Comparison of ENCODE assay signal across 8 cellular contexts in the genomic region with DNA sequence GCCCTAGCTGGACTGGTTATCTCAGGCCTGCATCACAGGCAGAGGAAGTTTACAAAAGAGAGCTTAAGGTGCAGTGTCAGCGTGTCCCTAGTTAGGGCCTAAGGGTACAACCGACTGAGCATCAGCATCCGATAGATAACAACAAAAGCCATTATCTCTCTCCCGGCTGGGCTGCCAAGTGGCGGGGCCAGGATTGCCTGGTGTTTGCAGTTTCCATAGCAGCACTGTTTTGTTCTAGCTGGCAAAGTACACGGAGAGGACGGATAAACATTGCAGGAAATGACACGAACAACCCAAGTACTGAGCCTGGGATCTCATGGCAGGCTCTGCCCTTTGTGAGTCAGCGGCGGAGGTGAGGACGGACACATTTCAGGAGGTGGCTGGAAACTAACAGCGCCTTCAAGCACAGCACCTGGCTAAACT.
DNase-seq lines count a peak whose midpoint lies in the region; ATAC-seq and TF ChIP-seq lines count a peak whose summit lies in the region.

No MANE protein-coding gene starts in this region.

- H3K27me3 Mint-ChIP-seq in activated T-helper 1 cell treated with anti-CD3 and anti-CD28 coated beads, Interleukin-12 subunit alpha, Interleukin-12 subunit beta, Interleukin-2, Interleukin-4 antibody, amounts not matched to agents 30 ng/mL and 10 ng/mL and 1 ng/mL, durations not matched to agents 14 hours and 24 hours and 36 hours (ENCODE audit: insufficient read depth): peaks cover 10% of the 10 kb centered on the region

- peak; percentile 84 for DNase-seq in Daoy (ENCODE audit: low read depth)
- peak; percentile 93 for DNase-seq in NCI-H345 (lab: John Stamatoyannopoulos, UW)
- peak; percentile 92 for DNase-seq in choroid plexus epithelial cell (ENCODE audit: low read depth)
- peak; percentile 71 for DNase-seq in left lobe of liver (ENCODE audit: low spot score)
- peak in 44 of 49 donors; percentile 4 to 83 (median 62) for DNase-seq in substantia nigra (lab: John Stamatoyannopoulos, UW)
- no peak for DNase-seq in activated T-helper 1 cell treated with anti-CD3 and anti-CD28 coated beads, Interleukin-12 subunit alpha, Interleukin-12 subunit beta, Interleukin-2, Interleukin-4 antibody, amounts not matched to agents 30 ng/mL and 10 ng/mL and 1 ng/mL, durations not matched to agents 14 hours and 24 hours and 36 hours (ENCODE audit: low spot score)

- H3K9me3 Mint-ChIP-seq in activated T-helper 1 cell treated with anti-CD3 and anti-CD28 coated beads, Interleukin-12 subunit alpha, Interleukin-12 subunit beta, Interleukin-2, Interleukin-4 antibody, amounts not matched to agents 30 ng/mL and 10 ng/mL and 1 ng/mL, durations not matched to agents 14 hours and 24 hours and 36 hours: no peaks in the 10 kb centered on the region

- no peaks in the 10 kb centered on the region for H3K36me3 Mint-ChIP-seq in activated T-helper 1 cell treated with anti-CD3 and anti-CD28 coated beads, Interleukin-12 subunit alpha, Interleukin-12 subunit beta, Interleukin-2, Interleukin-4 antibody, amounts not matched to agents 30 ng/mL and 10 ng/mL and 1 ng/mL, durations not matched to agents 14 hours and 24 hours and 36 hours (ENCODE audit: low read depth)

- H3K27ac Mint-ChIP-seq in activated T-helper 1 cell treated with anti-CD3 and anti-CD28 coated beads, Interleukin-12 subunit alpha, Interleukin-12 subunit beta, Interleukin-2, Interleukin-4 antibody, amounts not matched to agents 30 ng/mL and 10 ng/mL and 1 ng/mL, durations not matched to agents 14 hours and 24 hours and 36 hours: no peak overlapping the region

- TF ChIP-seq CTCF in choroid plexus epithelial cell (conservative IDR thresholded peaks at IDR 0.05; ENCODE audit: low read depth, low read length): no peak

- H3K27ac ChIP-seq in substantia nigra (ENCODE audit: low read depth, low read length, poor library complexity, severe bottlenecking): peak overlapping the region; percentile 87

- H3K4me3 Mint-ChIP-seq in activated T-helper 1 cell treated with anti-CD3 and anti-CD28 coated beads, Interleukin-12 subunit alpha, Interleukin-12 subunit beta, Interleukin-2, Interleukin-4 antibody, amounts not matched to agents 30 ng/mL and 10 ng/mL and 1 ng/mL, durations not matched to agents 14 hours and 24 hours and 36 hours: no peak overlapping the region

- H3K4me3 ChIP-seq in choroid plexus epithelial cell (ENCODE audit: low read depth, low read length): no peak overlapping the region

- ATAC-seq in left lobe of liver: peak; percentile 96
- no peak for ATAC-seq in HG02610 (IDR thresholded peaks at IDR 0.05; ENCODE audit: unreplicated experiment)
- no peak for ATAC-seq in HG03135 (IDR thresholded peaks at IDR 0.05; ENCODE audit: unreplicated experiment)

- intact Hi-C loops in activated T-helper 1 cell treated with anti-CD3 and anti-CD28 coated beads, Interleukin-12 subunit alpha, Interleukin-12 subunit beta, Interleukin-2, Interleukin-4 antibody, amounts not matched to agents 30 ng/mL and 10 ng/mL and 1 ng/mL, durations not matched to agents 14 hours and 24 hours and 36 hours (cut with micrococcal nuclease): no loop called here

- H3K4me1 Mint-ChIP-seq in activated T-helper 1 cell treated with anti-CD3 and anti-CD28 coated beads, Interleukin-12 subunit alpha, Interleukin-12 subunit beta, Interleukin-2, Interleukin-4 antibody, amounts not matched to agents 30 ng/mL and 10 ng/mL and 1 ng/mL, durations not matched to agents 14 hours and 24 hours and 36 hours (ENCODE audit: low read depth): no peaks in the 10 kb centered on the region
